17 cellular contexts compared by ENCODE assay signal in genomic region chr22:50173221-50173982, GRCh38. TPM values are rescaled to one million over a fixed set of nuclear protein-coding genes. Genes with fewer than 3 reads are reported as not detected.
DNase-seq lines count a peak whose midpoint lies in the region; ATAC-seq, FAIRE-seq and TF ChIP-seq lines count a peak whose summit lies in the region.
"Had no signal": no experiment of that assay in that cellular context is flagged by ENCODE, and none has a peak within 500 bp of the region (broad histone marks: within the 10 kb centered on the region; RNA-seq: fewer than 3 reads in every experiment).

No MANE protein-coding gene starts in this region.

- DNase-seq in AML-193 (lab: John Stamatoyannopoulos, UW), result peak; percentile 23 to 33
- no peak for DNase-seq in GM12891 (ENCODE audit: insufficient read length, low spot score)
- peak; percentile 60 for DNase-seq in NOMO-1 treated with DMSO at 0.1 percent for 48 hours (lab: John Stamatoyannopoulos, UW; ENCODE audit: unreplicated experiment)
- DNase-seq in germinal center (ENCODE audit: low spot score), result peak; percentile 57
- no peak for DNase-seq in anterior cingulate cortex (lab: John Stamatoyannopoulos, UW)
- no peak for DNase-seq in SJCRH30
- DNase-seq: activated CD8-positive, alpha-beta memory T cell treated with anti-CD3 and anti-CD28 coated beads, Interleukin-2, amount 10 ng/mL, durations not matched to agents 7 days and 5 days; activated naive CD4-positive, alpha-beta T cell treated with anti-CD3 and anti-CD28 coated beads, Interleukin-2, amount 10 ng/mL, durations not matched to agents 7 days and 5 days; effector memory CD8-positive, alpha-beta T cell; NCI-H1105 treated with DMSO at 0.1 percent for 48 hours; NK-92 treated with Interleukin-12 subunit alpha and Interleukin-12 subunit beta, amount 100 ng/mL, for 24 hours; SK-N-SH had no signal

- H3K36me3 ChIP-seq in SJCRH30, result no peaks in the 10 kb centered on the region
- H3K36me3 ChIP-seq: breast epithelium, neural progenitor cell had no signal

- H3K4me1 ChIP-seq in SJCRH30, result no peaks in the 10 kb centered on the region
- H3K4me1 ChIP-seq: breast epithelium, neural progenitor cell had no signal

- TF ChIP-seq POLR2A in GM12891 (IDR thresholded peaks at IDR 0.05; ENCODE audit: low read depth, low read length), result no peak

- ATAC-seq in HG03097 (IDR thresholded peaks at IDR 0.05; ENCODE audit: low FRiP score, unreplicated experiment) (no peak), HG02970 (IDR thresholded peaks at IDR 0.05; ENCODE audit: low FRiP score, unreplicated experiment) (no peak)
- ATAC-seq: activated CD8-positive, alpha-beta memory T cell treated with anti-CD3 and anti-CD28 coated beads, Interleukin-2, amount 10 ng/mL, durations not matched to agents 7 days and 5 days; effector memory CD8-positive, alpha-beta T cell had no signal

- no peak overlapping the region for H3K27ac ChIP-seq in SJCRH30
- H3K27ac ChIP-seq: breast epithelium, neural progenitor cell had no signal

- H3K4me3 ChIP-seq in SJCRH30, result no peak overlapping the region
- H3K4me3 ChIP-seq: breast epithelium, neural progenitor cell had no signal

- H3K27me3 ChIP-seq in SJCRH30, result peaks cover 51% of the 10 kb centered on the region
- H3K27me3 ChIP-seq: breast epithelium had no signal

- peak; percentile 71 for FAIRE-seq in GM12891 (lab: Jason Lieb, UNC)
- FAIRE-seq: HTR-8/SVneo had no signal

- no peaks in the 10 kb centered on the region for H3K9me3 ChIP-seq in SJCRH30 (replicated peaks)
- H3K9me3 ChIP-seq: breast epithelium, SK-N-SH had no signal

TF ChIP-seq in GM12891, 5 proteins besides CTCF, POLR2A, EP300 and RAD21:
- TF ChIP-seq TAF1 (IDR thresholded peaks at IDR 0.05; ENCODE audit: low read depth, low read length) (no peak), SPI1 (IDR thresholded peaks at IDR 0.05; ENCODE audit: low read depth, low read length) (peak; percentile 88)

RNA-seq across cellular contexts. Expression of gene PANX2, which starts 2.9 kb away (rescaled TPM):
- polyA plus RNA-seq in GM12891 (2012; ENCODE audit: low read depth, missing spikeins), result 0.67 TPM
- total RNA-seq in SJCRH30 (2014; rRNA removed; shearing (Covaris generic)), result not detected in 2 replicates

RNA-seq across cellular contexts. Expression of gene TRABD, which starts 12.3 kb away (rescaled TPM):
- polyA plus RNA-seq in GM12891 (2012; ENCODE audit: low read depth, missing spikeins), result 53.0 TPM
- 38.7 and 39.1 TPM in 2 replicates for total RNA-seq in SJCRH30 (2014; rRNA removed; shearing (Covaris generic))

RNA-seq across cellular contexts. Expression of gene SELENOO, which starts 27.4 kb away (rescaled TPM):
- polyA plus RNA-seq in GM12891 (2012; ENCODE audit: low read depth, missing spikeins), result 10.4 TPM
- 15.4 and 16.4 TPM in 2 replicates for total RNA-seq in SJCRH30 (2014; rRNA removed; shearing (Covaris generic))

Comparison
In these comparisons a context has a peak if more than half of its experiments do, and no peak if none do; other contexts are left out.
1. DNase-seq: peak in AML-193 (2 of 2), NOMO-1 treated with DMSO at 0.1 percent for 48 hours (single experiment) and germinal center (single experiment); none in GM12891 (single experiment), anterior cingulate cortex (0 of 58) and SJCRH30 (0 of 2).